In the genomic region with DNA sequence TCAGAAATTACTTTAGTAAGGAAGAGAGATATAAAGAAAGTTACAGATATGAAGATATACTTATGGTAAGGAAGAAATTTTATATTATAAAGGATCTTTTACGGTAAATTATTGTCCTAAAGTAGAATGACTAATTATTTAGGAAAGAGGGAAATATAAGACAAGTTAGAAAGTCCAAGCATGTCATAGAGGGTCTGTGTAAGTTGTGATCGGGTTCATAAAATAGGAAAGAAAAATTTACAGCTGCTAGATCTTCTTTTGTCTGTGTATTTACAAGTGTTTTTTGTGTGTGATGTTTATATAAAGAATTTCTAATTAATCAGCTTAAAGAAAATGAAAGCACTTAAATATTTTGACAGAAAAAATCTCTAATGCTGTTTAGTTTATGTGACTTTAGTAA, we compare ENCODE assay signal across 1 cellular context.
TF ChIP-seq lines count a peak whose summit lies in the region.

No MANE protein-coding gene starts in this region.

TF ChIP-seq in HepG2, 621 proteins besides CTCF, POLR2A, EP300 and RAD21 (continued from another document):
- TF ChIP-seq, protein P1, sequence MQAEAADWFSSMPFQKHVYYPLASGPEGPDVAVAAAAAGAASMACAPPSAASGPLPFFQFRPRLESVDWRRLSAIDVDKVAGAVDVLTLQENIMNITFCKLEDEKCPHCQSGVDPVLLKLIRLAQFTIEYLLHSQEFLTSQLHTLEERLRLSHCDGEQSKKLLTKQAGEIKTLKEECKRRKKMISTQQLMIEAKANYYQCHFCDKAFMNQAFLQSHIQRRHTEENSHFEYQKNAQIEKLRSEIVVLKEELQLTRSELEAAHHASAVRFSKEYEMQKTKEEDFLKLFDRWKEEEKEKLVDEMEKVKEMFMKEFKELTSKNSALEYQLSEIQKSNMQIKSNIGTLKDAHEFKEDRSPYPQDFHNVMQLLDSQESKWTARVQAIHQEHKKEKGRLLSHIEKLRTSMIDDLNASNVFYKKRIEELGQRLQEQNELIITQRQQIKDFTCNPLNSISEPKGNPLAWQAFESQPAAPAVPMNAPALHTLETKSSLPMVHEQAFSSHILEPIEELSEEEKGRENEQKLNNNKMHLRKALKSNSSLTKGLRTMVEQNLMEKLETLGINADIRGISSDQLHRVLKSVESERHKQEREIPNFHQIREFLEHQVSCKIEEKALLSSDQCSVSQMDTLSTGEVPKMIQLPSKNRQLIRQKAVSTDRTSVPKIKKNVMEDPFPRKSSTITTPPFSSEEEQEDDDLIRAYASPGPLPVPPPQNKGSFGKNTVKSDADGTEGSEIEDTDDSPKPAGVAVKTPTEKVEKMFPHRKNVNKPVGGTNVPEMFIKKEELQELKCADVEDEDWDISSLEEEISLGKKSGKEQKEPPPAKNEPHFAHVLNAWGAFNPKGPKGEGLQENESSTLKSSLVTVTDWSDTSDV (CRISPR knock-in tag; IDR thresholded peaks at IDR 0.05) = no peak
